In genomic region chrX:63488546-63489373, GRCh38 we compare ENCODE assay signal across 15 cellular contexts.
DNase-seq lines count a peak whose midpoint lies in the region; ATAC-seq and TF ChIP-seq lines count a peak whose summit lies in the region.
"Had no signal": no experiment of that assay in that cellular context is flagged by ENCODE, and none has a peak within 500 bp of the region (broad histone marks: within the 10 kb centered on the region; RNA-seq: fewer than 3 reads in every experiment).

No MANE protein-coding gene starts in this region.

- 58% methylated on average over 4 of the region's 4 CpGs for WGBS in mammary epithelial cell (ENCODE audit: low coverage, missing lambda C conversion rate)
- WGBS in body of pancreas, 2 donors = 75% methylated on average over 2 of the region's 4 CpGs; no CpG with 5 or more reads in 1 of the 2 donors
- WGBS in mesendoderm (ENCODE audit: extremely low coverage, insufficient coverage, low lambda C conversion rate) = no CpG with 5 or more reads among the region's 4 CpGs

- no peak overlapping the region for H2BK15ac ChIP-seq in mesendoderm (replicated peaks; ENCODE audit: low read depth)

- no peak overlapping the region for H4K5ac ChIP-seq in mesendoderm (ENCODE audit: low read length)

- H3K79me2 ChIP-seq in mammary epithelial cell (ENCODE audit: insufficient read depth, low read length) (no peaks in the 10 kb centered on the region), mesendoderm (ENCODE audit: control insufficient read depth, insufficient read depth, low read length) (no peaks in the 10 kb centered on the region)

- intact Hi-C loops in breast epithelium (cut with DNase I; ENCODE audit: low total_unique reads) (no loop called here), mammary epithelial cell (cut with micrococcal nuclease) (loop anchor here (10.0 kb wide), 1 partner anchor 54 kb away; no protein-coding TSS in a partner anchor), body of pancreas (cut with DNase I) (no loop called here)

- no TSS peak for BruUV-seq in mammary epithelial cell (replicated peaks; lab: Mats Ljungman, UMichigan)

- no peak overlapping the region for H3K56ac ChIP-seq in mesendoderm (ENCODE audit: low read length)

- H3K4me3 ChIP-seq in breast epithelium (no peak overlapping the region), mammary epithelial cell (replicated peaks in 1 of 3; ENCODE audit: insufficient read depth in 1 of 3, low read depth in 2 of 3, low read length in 3 of 3) (no peak overlapping the region), body of pancreas (no peak overlapping the region), mesendoderm (ENCODE audit: low read length) (no peak overlapping the region), thoracic aorta (no peak overlapping the region)
- H3K4me3 ChIP-seq: BLaER1, GM12878, GM23338 had no signal

- no peak overlapping the region for H3K4ac ChIP-seq in mesendoderm (ENCODE audit: low read depth, low read length)

- in situ Hi-C loops in mammary epithelial cell (cut with MboI; ENCODE audit: low sequenced_read_pairs in 2 of 2) = no loop called here

- no peaks in the 10 kb centered on the region for H4K20me1 ChIP-seq in mammary epithelial cell (ENCODE audit: insufficient read depth, low read length)
- H4K20me1 ChIP-seq: BLaER1 had no signal

- no peak overlapping the region for H2AK5ac ChIP-seq in mesendoderm (ENCODE audit: low read length)

- no peak for TF ChIP-seq CTCF in breast epithelium (IDR thresholded peaks at IDR 0.05)
- TF ChIP-seq CTCF in mammary epithelial cell (conservative IDR thresholded peaks at IDR 0.05 in 1 of 2, IDR thresholded peaks at IDR 0.05 in 1 of 2; ENCODE audit: extremely low read depth in 1 of 2, insufficient read depth in 1 of 2, low read depth in 1 of 2, low read length in 2 of 2) = no peak
- no peak for TF ChIP-seq CTCF in body of pancreas (IDR thresholded peaks at IDR 0.05)
- TF ChIP-seq CTCF in thoracic aorta (IDR thresholded peaks at IDR 0.05) = no peak

- H3K9ac ChIP-seq in mammary epithelial cell (ENCODE audit: insufficient read depth, low read length) (no peak overlapping the region), mesendoderm (ENCODE audit: low read length) (no peak overlapping the region)
- H3K9ac ChIP-seq: BLaER1 had no signal

- no peak overlapping the region for H3K23ac ChIP-seq in mesendoderm (ENCODE audit: low read length)

- H3K36me3 ChIP-seq in breast epithelium (no peaks in the 10 kb centered on the region), mammary epithelial cell (ENCODE audit: insufficient read depth, low read length) (no peaks in the 10 kb centered on the region), body of pancreas (replicated peaks in 1 of 2; ENCODE audit: insufficient read depth in 1 of 2, low read depth in 2 of 2) (no peaks in the 10 kb centered on the region), mesendoderm (ENCODE audit: control insufficient read depth, insufficient read depth, low read length) (no peaks in the 10 kb centered on the region), thoracic aorta (no peaks in the 10 kb centered on the region)
- H3K36me3 ChIP-seq: BLaER1 had no signal

- no peak for TF ChIP-seq POLR2A in breast epithelium (IDR thresholded peaks at IDR 0.05)
- TF ChIP-seq POLR2A in body of pancreas (IDR thresholded peaks at IDR 0.05) = no peak

- no peaks in the 10 kb centered on the region for H3K79me1 ChIP-seq in mesendoderm (ENCODE audit: low read length)

- H3K9me3 ChIP-seq in breast epithelium (peaks cover 0 to 7% of the 10 kb centered on the region in 2 donors), mammary epithelial cell (replicated peaks; ENCODE audit: insufficient read depth, low read length) (peaks cover 4% of the 10 kb centered on the region), body of pancreas (no peaks in the 10 kb centered on the region), thoracic aorta (no peaks in the 10 kb centered on the region)

- H3K27ac ChIP-seq in breast epithelium (peak overlapping the region in 1 of 2 donors; percentile 19), mammary epithelial cell (ENCODE audit: insufficient read depth, low read depth, low read length) (no peak overlapping the region), body of pancreas (no peak overlapping the region), mesendoderm (ENCODE audit: low read depth, low read length) (no peak overlapping the region), thoracic aorta (peak overlapping the region in 1 of 2 donors; percentile 12)
- H3K27ac ChIP-seq: 22Rv1, BLaER1 had no signal

- peak; percentile 34 to 47 for DNase-seq in breast epithelium (ENCODE audit: low spot score in 2 of 2)
- no peak for DNase-seq in mammary epithelial cell
- peak in 3 of 4 donors; percentile 10 to 28 (median 28) for DNase-seq in body of pancreas
- peak; percentile 42 for DNase-seq in mesendoderm
- peak; percentile 1 for DNase-seq in thoracic aorta (ENCODE audit: low spot score)
- DNase-seq in activated CD4-positive, alpha-beta T cell treated with anti-CD3 and anti-CD28 coated beads for 1 hour = no peak
- DNase-seq: AML-193; CD8-positive, alpha-beta memory T cell; H7 had no signal

- no peak overlapping the region for H2BK5ac ChIP-seq in mesendoderm (ENCODE audit: low read length)

- no peak for ATAC-seq in body of pancreas
- no peak for ATAC-seq in thoracic aorta (ENCODE audit: insufficient number of reproducible peaks, low FRiP score, low read depth)
- no peak for ATAC-seq in HG02884 (IDR thresholded peaks at IDR 0.05; ENCODE audit: unreplicated experiment)
- ATAC-seq in GM21717 (IDR thresholded peaks at IDR 0.05; ENCODE audit: unreplicated experiment) = no peak
- ATAC-seq: GM12878, GM23338 had no signal

- H2BK120ac ChIP-seq in mesendoderm (ENCODE audit: low read depth, low read length) = no peak overlapping the region

- no peak overlapping the region for H2AFZ ChIP-seq in mammary epithelial cell (ENCODE audit: low read depth, low read length)
- H2AFZ ChIP-seq: GM23338 had no signal

- no peak overlapping the region for H3K4me2 ChIP-seq in mammary epithelial cell (ENCODE audit: insufficient read depth, low read depth, low read length)
- no peak overlapping the region for H3K4me2 ChIP-seq in mesendoderm (ENCODE audit: low read length)
- H3K4me2 ChIP-seq: BLaER1, GM23338 had no signal

- CTCF ChIA-PET in mammary epithelial cell (lab: Charles Lee; ENCODE audit: low non-redundant PET) = no interaction called here

- dilution Hi-C loops in mammary epithelial cell (cut with HindIII; ENCODE audit: low sequenced_read_pairs) = no loop called here

- H3K27me3 ChIP-seq in breast epithelium (no peaks in the 10 kb centered on the region), mammary epithelial cell (ENCODE audit: insufficient read depth, low read length) (no peaks in the 10 kb centered on the region), body of pancreas (no peaks in the 10 kb centered on the region), mesendoderm (ENCODE audit: insufficient read depth, low read length, poor library complexity) (no peaks in the 10 kb centered on the region), thoracic aorta (replicated peaks; ENCODE audit: insufficient read depth) (no peaks in the 10 kb centered on the region)
- H3K27me3 ChIP-seq: BLaER1 had no signal

- H3K4me1 ChIP-seq in breast epithelium (no peaks in the 10 kb centered on the region), mammary epithelial cell (ENCODE audit: insufficient read depth, low read length) (no peaks in the 10 kb centered on the region), body of pancreas (peaks cover 9% of the 10 kb centered on the region), mesendoderm (ENCODE audit: control insufficient read depth, low read depth, low read length) (no peaks in the 10 kb centered on the region), thoracic aorta (ENCODE audit: control insufficient read depth in 1 of 2, low read depth in 2 of 2) (peaks cover 0 to 11% of the 10 kb centered on the region in 2 donors)
- H3K4me1 ChIP-seq: BLaER1 had no signal

- H3K18ac ChIP-seq in mesendoderm (ENCODE audit: low read length) = no peak overlapping the region

- H4K8ac ChIP-seq in mesendoderm (ENCODE audit: low read depth, low read length) = no peak overlapping the region

Comparison
In these comparisons a context has a peak if more than half of its experiments do, and no peak if none do; other contexts are left out.
1. DNase-seq: peak in breast epithelium (2 of 2), body of pancreas (3 of 4), mesendoderm (single experiment) and thoracic aorta (single experiment); none in mammary epithelial cell (single experiment) and activated CD4-positive, alpha-beta T cell treated with anti-CD3 and anti-CD28 coated beads for 1 hour (single experiment).